ENCODE assay signal across 8 cellular contexts in the genomic region with DNA sequence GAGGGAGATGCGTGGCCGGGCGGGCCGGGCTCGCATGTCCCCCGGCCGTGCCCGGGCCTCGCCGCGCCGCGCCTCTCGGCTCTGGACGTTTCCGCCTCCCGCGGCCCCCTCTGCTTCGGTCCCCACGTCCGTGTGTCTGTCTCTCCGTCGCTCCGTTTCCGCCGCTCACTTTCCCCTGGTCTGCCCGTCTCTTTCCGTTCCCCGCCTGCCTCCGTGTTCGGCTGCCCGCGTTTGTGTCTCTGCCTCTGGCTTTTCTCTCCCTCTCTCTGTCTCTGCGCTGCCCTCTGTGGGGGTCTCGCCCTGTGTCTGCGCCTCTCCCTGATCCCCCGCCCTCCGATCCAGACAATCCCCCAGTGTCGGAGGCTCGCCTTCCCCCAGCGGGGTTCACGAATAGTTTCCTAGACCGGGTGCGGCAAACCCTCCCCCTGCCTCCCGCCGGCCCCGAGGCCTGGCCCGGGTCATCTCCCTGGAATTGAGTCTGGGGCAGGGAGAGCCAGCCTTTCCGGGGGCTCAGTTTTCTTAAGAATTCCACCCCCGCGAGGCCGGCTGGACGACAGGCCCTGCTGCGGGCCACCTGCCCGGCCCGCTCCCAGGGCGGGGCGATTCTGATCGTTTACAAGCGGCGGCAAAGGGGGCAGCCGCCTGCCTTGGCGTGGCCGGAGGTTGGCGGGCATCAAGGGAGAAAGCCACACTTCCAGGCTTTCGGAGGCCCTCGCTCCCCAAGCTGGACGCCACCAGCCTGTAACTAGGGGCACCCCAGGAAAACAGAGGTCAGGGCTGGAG. TPM values are rescaled to one million over a fixed set of nuclear protein-coding genes. Genes with fewer than 3 reads are reported as not detected.
DNase-seq lines count a peak whose midpoint lies in the region; ATAC-seq, FAIRE-seq and TF ChIP-seq lines count a peak whose summit lies in the region.

No MANE protein-coding gene starts in this region.

- TF ChIP-seq POLR2A in A549 (IDR thresholded peaks at IDR 0.05; ENCODE audit: low read length), result no peak

- H3K4me3 ChIP-seq in A549, result peak overlapping the region; percentile 85
- H3K4me3 ChIP-seq in H7 (ENCODE audit: insufficient read depth, low read depth, low read length), result peak overlapping the region; percentile 71
- peak overlapping the region; percentile 94 for H3K4me3 ChIP-seq in coronary artery
- peak overlapping the region; percentile 62 for H3K4me3 ChIP-seq in lung

- H3K27ac ChIP-seq in A549, result peak overlapping the region; percentile 84 to 91
- peak overlapping the region; percentile 90 for H3K27ac ChIP-seq in coronary artery
- peak overlapping the region; percentile 43 to 91 for H3K27ac ChIP-seq in lung (ENCODE audit: low read depth in 1 of 2, low read length in 1 of 2)

- peaks cover 34% of the 10 kb centered on the region for H3K27me3 ChIP-seq in H7 (ENCODE audit: control insufficient read depth, insufficient read depth, low read length)
- no peaks in the 10 kb centered on the region for H3K27me3 ChIP-seq in lung (ENCODE audit: control insufficient read depth, insufficient read depth)

- no peak for TF ChIP-seq RAD21 in A549 (conservative IDR thresholded peaks at IDR 0.05 in 1 of 2, IDR thresholded peaks at IDR 0.05 in 1 of 2)

- TF ChIP-seq CTCF in A549 (IDR thresholded peaks at IDR 0.05), result no peak
- TF ChIP-seq CTCF in coronary artery (IDR thresholded peaks at IDR 0.05), result no peak
- no peak for TF ChIP-seq CTCF in lung (IDR thresholded peaks at IDR 0.05; ENCODE audit: control extremely low read depth, extremely low read depth)

- no peak for TF ChIP-seq EP300 in A549 (IDR thresholded peaks at IDR 0.05)

- H3K4me3 Mint-ChIP-seq in stimulated activated naive CD8-positive, alpha-beta T cell treated with anti-CD3 and anti-CD28 coated beads, Interleukin-15, Interleukin-2, amounts not matched to agents 100 ng/mL and 50 ng/mL, for 24 hours, result peak overlapping the region; percentile 94

- FAIRE-seq in A549 (lab: Jason Lieb, UNC), result no peak

- H3K9me3 Mint-ChIP-seq in stimulated activated naive CD8-positive, alpha-beta T cell treated with anti-CD3 and anti-CD28 coated beads, Interleukin-15, Interleukin-2, amounts not matched to agents 100 ng/mL and 50 ng/mL, for 24 hours, result no peaks in the 10 kb centered on the region

- POLR2A ChIA-PET in A549 (lab: Yijun Ruan, JAX), result no interaction called here

- H3K9me3 ChIP-seq in A549, result no peaks in the 10 kb centered on the region
- no peaks in the 10 kb centered on the region for H3K9me3 ChIP-seq in lung (ENCODE audit: control insufficient read depth in 2 of 2, insufficient read depth in 1 of 2, low read length in 1 of 2)

- 0% methylated on average over 17 of the region's 68 CpGs for WGBS in A549 (ENCODE audit: missing lambda C conversion rate)
- 6% methylated on average over 47 to 68 of the region's 68 CpGs for WGBS in lung, 2 donors

- no peak for DNase-seq in A549 (ENCODE audit: low read depth in 1 of 2, low spot score in 1 of 2)
- DNase-seq in H7, result peak; percentile 89
- DNase-seq in UCSD-AML1 (lab: John Stamatoyannopoulos, UW; ENCODE audit: unreplicated experiment), result peak; percentile 43
- peak; percentile 78 for DNase-seq in coronary artery (ENCODE audit: low spot score)
- DNase-seq in lung (ENCODE audit: low spot score), result no peak
- DNase-seq in NCI-H187 (lab: John Stamatoyannopoulos, UW), result no peak

- ATAC-seq in A549, result peak; percentile 5 to 17; a peak in 2 of 6 replicates
- no peak for ATAC-seq in lung (ENCODE audit: insufficient read depth, low FRiP score)
- no peak for ATAC-seq in HG03039 (IDR thresholded peaks at IDR 0.05; ENCODE audit: unreplicated experiment)

- no peaks in the 10 kb centered on the region for H3K36me3 Mint-ChIP-seq in stimulated activated naive CD8-positive, alpha-beta T cell treated with anti-CD3 and anti-CD28 coated beads, Interleukin-15, Interleukin-2, amounts not matched to agents 100 ng/mL and 50 ng/mL, for 24 hours (ENCODE audit: low read depth)

- H3K27me3 Mint-ChIP-seq in stimulated activated naive CD8-positive, alpha-beta T cell treated with anti-CD3 and anti-CD28 coated beads, Interleukin-15, Interleukin-2, amounts not matched to agents 100 ng/mL and 50 ng/mL, for 24 hours, result peaks cover 17% of the 10 kb centered on the region

- peak overlapping the region; percentile 89 for H3K4me2 ChIP-seq in A549

- peaks cover 32% of the 10 kb centered on the region for H3K4me1 Mint-ChIP-seq in stimulated activated naive CD8-positive, alpha-beta T cell treated with anti-CD3 and anti-CD28 coated beads, Interleukin-15, Interleukin-2, amounts not matched to agents 100 ng/mL and 50 ng/mL, for 24 hours (ENCODE audit: low read depth)

- CTCF ChIA-PET in A549 (lab: Yijun Ruan, JAX), result interaction anchor here (1.0 to 7.7 kb wide), 3 partner anchors 9 to 158 kb away, joined by 3 to 45 read pairs (median 8); no protein-coding TSS in a partner anchor

- no peaks in the 10 kb centered on the region for H3K36me3 ChIP-seq in H7 (replicated peaks; ENCODE audit: control insufficient read depth, insufficient read depth, low read length)
- no peaks in the 10 kb centered on the region for H3K36me3 ChIP-seq in lung (ENCODE audit: control insufficient read depth in 2 of 2, insufficient read depth in 2 of 2, low read length in 2 of 2)

- peaks cover 44% of the 10 kb centered on the region for H3K4me1 ChIP-seq in A549
- H3K4me1 ChIP-seq in lung (ENCODE audit: control insufficient read depth in 2 of 2, insufficient read depth in 2 of 2, low read length in 2 of 2), result peaks cover 0 to 5% of the 10 kb centered on the region in 2 donors

- peak overlapping the region; percentile 91 for H3K27ac Mint-ChIP-seq in stimulated activated naive CD8-positive, alpha-beta T cell treated with anti-CD3 and anti-CD28 coated beads, Interleukin-15, Interleukin-2, amounts not matched to agents 100 ng/mL and 50 ng/mL, for 24 hours

TF ChIP-seq in A549, 52 proteins besides CTCF, POLR2A, EP300 and RAD21 (continues in another document):
- TF ChIP-seq REST (IDR thresholded peaks at IDR 0.05) (no peak), ZNF302 (CRISPR knock-in tag; IDR thresholded peaks at IDR 0.05) (no peak), HOXB5 (CRISPR knock-in tag; IDR thresholded peaks at IDR 0.05) (no peak), HDAC2 (IDR thresholded peaks at IDR 0.05) (no peak), TFCP2L1 (CRISPR knock-in tag; IDR thresholded peaks at IDR 0.05) (no peak), FOSB (CRISPR knock-in tag; IDR thresholded peaks at IDR 0.05) (no peak), SREBF2 (IDR thresholded peaks at IDR 0.05) (no peak), HOXA7 (CRISPR knock-in tag; IDR thresholded peaks at IDR 0.05) (no peak)
- TF ChIP-seq, protein P1, sequence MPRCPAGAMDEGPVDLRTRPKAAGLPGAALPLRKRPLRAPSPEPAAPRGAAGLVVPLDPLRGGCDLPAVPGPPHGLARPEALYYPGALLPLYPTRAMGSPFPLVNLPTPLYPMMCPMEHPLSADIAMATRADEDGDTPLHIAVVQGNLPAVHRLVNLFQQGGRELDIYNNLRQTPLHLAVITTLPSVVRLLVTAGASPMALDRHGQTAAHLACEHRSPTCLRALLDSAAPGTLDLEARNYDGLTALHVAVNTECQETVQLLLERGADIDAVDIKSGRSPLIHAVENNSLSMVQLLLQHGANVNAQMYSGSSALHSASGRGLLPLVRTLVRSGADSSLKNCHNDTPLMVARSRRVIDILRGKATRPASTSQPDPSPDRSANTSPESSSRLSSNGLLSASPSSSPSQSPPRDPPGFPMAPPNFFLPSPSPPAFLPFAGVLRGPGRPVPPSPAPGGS (IDR thresholded peaks at IDR 0.05), result no peak

RNA-seq across cellular contexts. Expression of gene NBL1, which starts 0.8 kb away (rescaled TPM):
- polyA plus RNA-seq in A549 (2011; rRNA removed), result 19.0 and 23.0 TPM in 2 replicates
- 29.4 and 38.9 TPM in 2 replicates for polyA plus RNA-seq in A549 (2012; cell fraction: cytosol; rRNA removed)
- 30.4 and 33.3 TPM in 2 replicates for polyA plus RNA-seq in A549 (2012; cell fraction: nucleus; rRNA removed)
- polyA plus RNA-seq in A549 (2017; fragmentation: RNase III; extraction: RNeasy Plus Mini Kit Qiagen cat#74134 plus additional on column Dnase treatment), result 16.3 to 19.9 TPM (median 16.3 TPM) in 3 replicates
- polyA minus RNA-seq in A549 (2011; rRNA and poly(A)+ RNA removed), result 24.7 and 43.2 TPM in 2 replicates
- total RNA-seq in H7 (2014; rRNA removed; shearing (Covaris generic)), result 26.9 and 47.4 TPM in 2 replicates
- 100 to 1,000 TPM; 107 to 133 TPM for total RNA-seq in lung
- polyA plus RNA-seq in lung, result 100 to 1,000 TPM in 1 of 2 donors, 10 to 100 TPM in 1; 48.0 to 102 TPM

RNA-seq across cellular contexts. Expression of gene HTR6, which starts 19.7 kb away (rescaled TPM):
- polyA plus RNA-seq in A549 (2011; rRNA removed), result 0.04 TPM in 1 of 2 replicates, not detected in the other
- 0.09 TPM in 2 replicates for polyA plus RNA-seq in A549 (2012; cell fraction: cytosol; rRNA removed)
- polyA plus RNA-seq in A549 (2012; cell fraction: nucleus; rRNA removed), result 0.05 and 0.25 TPM in 2 replicates
- polyA plus RNA-seq in A549 (2017; fragmentation: RNase III; extraction: RNeasy Plus Mini Kit Qiagen cat#74134 plus additional on column Dnase treatment), result 0.13 to 0.30 TPM (median 0.21 TPM) in 3 replicates
- polyA minus RNA-seq in A549 (2011; rRNA and poly(A)+ RNA removed), result not detected in 2 replicates
- 0.45 and 1.9 TPM in 2 replicates for total RNA-seq in H7 (2014; rRNA removed; shearing (Covaris generic))
- not detected for total RNA-seq in lung
- not detected for polyA plus RNA-seq in lung

Comparison
In these comparisons a context has a peak if more than half of its experiments do, and no peak if none do; other contexts are left out.
1. ATAC-seq: peak in A549 (2 of 2); none in lung (single experiment) and HG03039 (single experiment).
2. DNase-seq: peak in H7 (single experiment), UCSD-AML1 (single experiment) and coronary artery (single experiment); none in A549 (0 of 2), lung (single experiment) and NCI-H187 (0 of 2).
3. Peak in every context shown above with its lines, with median percentiles within 50 percentile points of each other: H3K27ac ChIP-seq and H3K4me3 ChIP-seq.